Comparison of ENCODE assay signal across 9 cellular contexts in the genomic region with DNA sequence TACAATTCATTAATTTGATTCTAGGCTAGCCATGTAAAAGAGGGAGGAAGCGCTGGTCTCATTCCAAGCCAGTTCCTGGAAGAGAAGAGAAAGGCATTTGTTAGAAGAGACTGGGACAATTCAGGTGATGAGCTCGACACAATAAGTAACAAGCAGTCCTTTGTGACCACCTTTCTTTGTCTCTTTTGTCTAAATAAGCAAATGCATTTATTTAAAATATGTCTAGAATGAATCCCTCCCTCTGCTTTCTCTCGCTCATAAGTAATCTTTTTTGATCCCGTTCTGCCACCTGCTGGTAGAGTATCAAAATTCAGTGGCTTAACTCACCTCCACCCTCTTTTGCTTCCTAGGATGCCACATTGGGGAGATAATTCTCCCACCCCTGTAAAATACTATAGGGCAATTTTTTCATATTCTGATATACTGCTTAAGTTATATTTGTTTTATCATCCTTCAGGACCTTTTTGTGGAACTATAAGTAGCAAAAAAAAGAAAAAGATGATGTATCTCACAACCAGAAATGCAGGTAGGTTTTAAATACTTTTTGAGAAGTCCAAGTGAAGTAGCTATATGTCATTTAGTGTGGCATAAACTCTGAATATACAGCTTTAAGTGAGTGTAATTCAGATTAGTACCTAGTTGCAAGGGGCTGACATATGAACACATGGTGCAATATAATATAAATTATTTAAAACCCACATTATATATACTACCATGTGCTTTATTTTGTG.
DNase-seq lines count a peak whose midpoint lies in the region; ATAC-seq and TF ChIP-seq lines count a peak whose summit lies in the region.
"Had no signal": no experiment of that assay in that cellular context is flagged by ENCODE, and none has a peak within 500 bp of the region (broad histone marks: within the 10 kb centered on the region; RNA-seq: fewer than 3 reads in every experiment).

No MANE protein-coding gene starts in this region.

- H3K4me3 ChIP-seq in foreskin fibroblast (ENCODE audit: low read depth in 1 of 2, low read length in 2 of 2), result no peak overlapping the region
- H3K4me3 ChIP-seq in psoas muscle, result no peak overlapping the region
- H3K4me3 ChIP-seq: BLaER1 had no signal

- no peaks in the 10 kb centered on the region for H3K9me3 ChIP-seq in psoas muscle
- H3K9me3 ChIP-seq: BLaER1 had no signal

- 26 to 27% (median 27%) methylated on average over 4 of the region's 4 CpGs for WGBS in psoas muscle, 3 donors

- TF ChIP-seq CTCF in foreskin fibroblast (IDR thresholded peaks at IDR 0.05; ENCODE audit: low read depth, low read length) (peak; percentile 64), psoas muscle (IDR thresholded peaks at IDR 0.05) (peak; percentile 70)

- H3K4me1 ChIP-seq in psoas muscle, result no peaks in the 10 kb centered on the region

- H3K27me3 ChIP-seq in psoas muscle (ENCODE audit: insufficient read depth in 3 of 3, low read length in 2 of 3), result no peaks in the 10 kb centered on the region
- H3K27me3 ChIP-seq: BLaER1 had no signal

- DNase-seq in NCI-H2171 treated with DMSO at 0.1 percent for 48 hours (lab: John Stamatoyannopoulos, UW) (peak; percentile 52), NCI-H2171 (lab: John Stamatoyannopoulos, UW) (no peak), HS-27A (ENCODE audit: low read depth) (peak; percentile 4), NCI-H82 treated with DMSO at 0.1 percent for 48 hours (lab: John Stamatoyannopoulos, UW; ENCODE audit: unreplicated experiment) (peak; percentile 11), foreskin fibroblast (peak; percentile 23 to 71), psoas muscle (no peak), ureter (ENCODE audit: low spot score) (no peak)
- peak; percentile 3 for DNase-seq in activated CD8-positive, alpha-beta memory T cell treated with anti-CD3 and anti-CD28 coated beads, Interleukin-2, amount 50 U/mL, for 24 hours (ENCODE audit: extremely low read depth)

- ATAC-seq in psoas muscle, result peak in 3 of 4 donors; percentile 68 to 79 (median 68)

- intact Hi-C loops in psoas muscle (cut with DNase I), result loop anchor here (5.0 to 10.0 kb wide), 4 partner anchors 88 to 373 kb away; no protein-coding TSS in a partner anchor

- H3K36me3 ChIP-seq in psoas muscle (ENCODE audit: insufficient read depth in 1 of 2, low read depth in 1 of 2), result peaks cover 0 to 11% of the 10 kb centered on the region in 2 donors

- H3K27ac ChIP-seq in psoas muscle, result no peak overlapping the region
- H3K27ac ChIP-seq: BLaER1 had no signal

Comparison
In these comparisons a context has a peak if more than half of its experiments do, and no peak if none do; other contexts are left out.
1. DNase-seq: peak in NCI-H2171 treated with DMSO at 0.1 percent for 48 hours (single experiment), HS-27A (single experiment), NCI-H82 treated with DMSO at 0.1 percent for 48 hours (single experiment), activated CD8-positive, alpha-beta memory T cell treated with anti-CD3 and anti-CD28 coated beads, Interleukin-2, amount 50 U/mL, for 24 hours (single experiment) and foreskin fibroblast (2 of 2); none in NCI-H2171 (single experiment), psoas muscle (0 of 2) and ureter (single experiment).